In genomic region chr20:44485078-44485829, GRCh38 we compare ENCODE assay signal across 24 cellular contexts. TPM values are rescaled to one million over a fixed set of nuclear protein-coding genes. Genes with fewer than 3 reads are reported as not detected.
A peak's percentile ranks its signal among the peaks of the same experiment; 100 is the strongest.
DNase-seq lines count a peak whose midpoint lies in the region; ATAC-seq, FAIRE-seq and TF ChIP-seq lines count a peak whose summit lies in the region.
"Had no signal": no experiment of that assay in that cellular context is flagged by ENCODE, and none has a peak within 500 bp of the region (broad histone marks: within the 10 kb centered on the region; RNA-seq: fewer than 3 reads in every experiment).

No MANE protein-coding gene starts in this region.

- no peaks in the 10 kb centered on the region for H3K9me3 Mint-ChIP-seq in activated T-cell treated with anti-CD3 and anti-CD28 coated beads, Interleukin-2, amount 50 U/mL, for 72 hours
- H3K9me3 Mint-ChIP-seq in activated T-helper 17 cell treated with anti-CD3 and anti-CD28 coated beads, Interleukin-2, amount 50 U/mL, for 72 hours = no peaks in the 10 kb centered on the region

- H3K4me1 ChIP-seq in mesenchymal stem cell (ENCODE audit: control insufficient read depth, insufficient read depth, low read depth, low read length) (no peaks in the 10 kb centered on the region), testis (peaks cover 12% of the 10 kb centered on the region)

- H2BK5ac ChIP-seq in mesenchymal stem cell (ENCODE audit: low read depth, low read length, poor library complexity, severe bottlenecking) = no peak overlapping the region

- H2BK12ac ChIP-seq in mesenchymal stem cell (ENCODE audit: low read length in 2 of 2) = no peak overlapping the region

- peak in 1 of 2 donors; percentile 22 for DNase-seq in activated T-cell treated with anti-CD3 and anti-CD28 coated beads, Interleukin-2, amount 50 U/mL, for 72 hours
- no peak for DNase-seq in activated T-cell treated with anti-CD3 and anti-CD28 coated beads, Interleukin-2, amount 50 U/mL, for 1 hour
- DNase-seq in mesenchymal stem cell = no peak
- DNase-seq in testis = peak; percentile 40
- no peak for DNase-seq in RCC 7860 (ENCODE audit: low spot score)
- no peak for DNase-seq in UCSD-AML1 (lab: John Stamatoyannopoulos, UW; ENCODE audit: unreplicated experiment)
- no peak for DNase-seq in GM19240 (ENCODE audit: insufficient read length, low spot score)
- DNase-seq: activated CD4-positive, alpha-beta T cell treated with anti-CD3 and anti-CD28 coated beads, Interleukin-2, amount 50 U/mL, for 1 hour; amniotic stem cell; foreskin melanocyte; MG63; NCI-H1436 treated with DMSO at 0.1 percent for 48 hours; NCI-H524; nucleus accumbens; stimulated activated CD4-positive, alpha-beta T cell treated with anti-CD3 and anti-CD28 coated beads, Interleukin-4, amount 100 ng/mL, for 1 hour; SW 1271 had no signal

- H2BK15ac ChIP-seq in mesenchymal stem cell (ENCODE audit: low read depth, poor library complexity, severe bottlenecking) = no peak overlapping the region

- H3K27ac Mint-ChIP-seq in activated T-cell treated with anti-CD3 and anti-CD28 coated beads, Interleukin-2, amount 50 U/mL, for 72 hours = peak overlapping the region; percentile 51
- peak overlapping the region; percentile 92 for H3K27ac Mint-ChIP-seq in activated T-helper 17 cell treated with anti-CD3 and anti-CD28 coated beads, Interleukin-2, amount 50 U/mL, for 72 hours

- peaks cover 23% of the 10 kb centered on the region for H3K4me1 Mint-ChIP-seq in activated T-cell treated with anti-CD3 and anti-CD28 coated beads, Interleukin-2, amount 50 U/mL, for 72 hours (ENCODE audit: low read depth)
- H3K4me1 Mint-ChIP-seq in activated T-helper 17 cell treated with anti-CD3 and anti-CD28 coated beads, Interleukin-2, amount 50 U/mL, for 72 hours = peaks cover 18% of the 10 kb centered on the region

- H4K8ac ChIP-seq in mesenchymal stem cell (ENCODE audit: low read length) = no peak overlapping the region

- H3K79me1 ChIP-seq in mesenchymal stem cell (replicated peaks; ENCODE audit: low read length, poor library complexity, severe bottlenecking) = peaks cover 25% of the 10 kb centered on the region

- peak; percentile 78 to 82 for ATAC-seq in activated T-cell treated with anti-CD3 and anti-CD28 coated beads, Interleukin-2, amount 50 U/mL, for 72 hours (replicated peaks in 1 of 2)
- peak; percentile 86 for ATAC-seq in activated T-helper 17 cell treated with anti-CD3 and anti-CD28 coated beads, Interleukin-2, amount 50 U/mL, for 72 hours (replicated peaks)

- peak overlapping the region; percentile 4 for H3K9ac ChIP-seq in mesenchymal stem cell (ENCODE audit: low read length)
- H3K9ac ChIP-seq: BLaER1 treated with 17β-estradiol and CSF1 and Interleukin-3, amounts not matched to agents 10 nM and 100 nM had no signal

- H3K27me3 Mint-ChIP-seq in activated T-cell treated with anti-CD3 and anti-CD28 coated beads, Interleukin-2, amount 50 U/mL, for 72 hours (ENCODE audit: low read depth) = no peaks in the 10 kb centered on the region
- no peaks in the 10 kb centered on the region for H3K27me3 Mint-ChIP-seq in activated T-helper 17 cell treated with anti-CD3 and anti-CD28 coated beads, Interleukin-2, amount 50 U/mL, for 72 hours

- no peak overlapping the region for H3K4me3 Mint-ChIP-seq in activated T-cell treated with anti-CD3 and anti-CD28 coated beads, Interleukin-2, amount 50 U/mL, for 72 hours
- no peak overlapping the region for H3K4me3 Mint-ChIP-seq in activated T-helper 17 cell treated with anti-CD3 and anti-CD28 coated beads, Interleukin-2, amount 50 U/mL, for 72 hours

- H3K27me3 ChIP-seq in mesenchymal stem cell (ENCODE audit: control insufficient read depth in 1 of 2, insufficient read depth in 1 of 2, low read length in 2 of 2) = no peaks in the 10 kb centered on the region
- H3K27me3 ChIP-seq in testis = no peaks in the 10 kb centered on the region
- H3K27me3 ChIP-seq: BLaER1 treated with 17β-estradiol and CSF1 and Interleukin-3, amounts not matched to agents 10 nM and 100 nM; cardiac muscle cell; MG63 had no signal

- no peak overlapping the region for H4K91ac ChIP-seq in mesenchymal stem cell (ENCODE audit: low read length)

- H3K36me3 ChIP-seq in mesenchymal stem cell (ENCODE audit: control insufficient read depth in 1 of 2, insufficient read depth in 2 of 2, low read depth in 1 of 2, low read length in 2 of 2) = peaks cover 27 to 86% of the 10 kb centered on the region in 2 experiments
- H3K36me3 ChIP-seq in testis (ENCODE audit: low read depth, missing control alignments) = no peaks in the 10 kb centered on the region

- no peak overlapping the region for H3K4me3 ChIP-seq in mesenchymal stem cell (ENCODE audit: insufficient read depth in 1 of 2, low read depth in 1 of 2, low read length in 2 of 2)
- no peak overlapping the region for H3K4me3 ChIP-seq in testis
- H3K4me3 ChIP-seq: BLaER1 treated with 17β-estradiol and CSF1 and Interleukin-3, amounts not matched to agents 10 nM and 100 nM; cardiac muscle cell; lung; MG63 had no signal

- H2BK120ac ChIP-seq in mesenchymal stem cell (ENCODE audit: low read depth, low read length) = no peak overlapping the region

- no peak overlapping the region for H3K14ac ChIP-seq in mesenchymal stem cell (ENCODE audit: low read length in 2 of 2)

- H3K4ac ChIP-seq in mesenchymal stem cell (ENCODE audit: low read depth in 1 of 2, low read length in 2 of 2) = no peak overlapping the region

- intact Hi-C loops in testis (cut with DNase I; ENCODE audit: low total_unique reads) = no loop called here

- H3K27ac ChIP-seq in mesenchymal stem cell (ENCODE audit: low read length, poor library complexity, severe bottlenecking) (no peak overlapping the region), testis (peak overlapping the region; percentile 57 to 59)
- H3K27ac ChIP-seq: BLaER1 treated with 17β-estradiol and CSF1 and Interleukin-3, amounts not matched to agents 10 nM and 100 nM; cardiac muscle cell; RWPE1 had no signal

- no peak overlapping the region for H3K18ac ChIP-seq in mesenchymal stem cell (ENCODE audit: low read depth in 1 of 2, low read length in 2 of 2)

- WGBS in mesenchymal stem cell = 94% methylated on average over 7 of the region's 7 CpGs
- 66 to 77% methylated on average over 7 of the region's 7 CpGs for WGBS in testis, 2 donors

- no peak overlapping the region for H3K23ac ChIP-seq in mesenchymal stem cell (ENCODE audit: low read length in 2 of 2)

- H2AK5ac ChIP-seq in mesenchymal stem cell (ENCODE audit: low read length, severe bottlenecking) = no peak overlapping the region

- no peak for TF ChIP-seq POLR2A in testis (IDR thresholded peaks at IDR 0.05)

- TF ChIP-seq CTCF in testis (IDR thresholded peaks at IDR 0.05) = no peak

- FAIRE-seq in RCC 7860 (lab: Jason Lieb, UNC) = no peak
- FAIRE-seq: GM18507, keratinocyte, TTC549 had no signal

- H3K36me3 Mint-ChIP-seq in activated T-cell treated with anti-CD3 and anti-CD28 coated beads, Interleukin-2, amount 50 U/mL, for 72 hours (ENCODE audit: insufficient read depth in 2 of 2) = peaks cover 10 to 13% of the 10 kb centered on the region in 2 donors
- H3K36me3 Mint-ChIP-seq in activated T-helper 17 cell treated with anti-CD3 and anti-CD28 coated beads, Interleukin-2, amount 50 U/mL, for 72 hours (ENCODE audit: low read depth) = peaks cover 99% of the 10 kb centered on the region

- no peak overlapping the region for H3K4me2 ChIP-seq in mesenchymal stem cell (ENCODE audit: low read length, poor library complexity, severe bottlenecking)
- H3K4me2 ChIP-seq: BLaER1 treated with 17β-estradiol and CSF1 and Interleukin-3, amounts not matched to agents 10 nM and 100 nM had no signal

- H3K9me3 ChIP-seq in mesenchymal stem cell (ENCODE audit: control insufficient read depth, low read length) = no peaks in the 10 kb centered on the region
- no peaks in the 10 kb centered on the region for H3K9me3 ChIP-seq in testis
- H3K9me3 ChIP-seq: BLaER1 treated with 17β-estradiol and CSF1 and Interleukin-3, amounts not matched to agents 10 nM and 100 nM; MG63 had no signal

- no peak overlapping the region for H2AFZ ChIP-seq in mesenchymal stem cell (ENCODE audit: low read depth, low read length)

RNA-seq across cellular contexts. Expression of gene TTPAL, which starts 9.6 kb away (rescaled TPM):
- total RNA-seq in activated T-cell treated with anti-CD3 and anti-CD28 coated beads, Interleukin-2, amount 50 U/mL, for 72 hours = 10 to 100 TPM; 15.9 to 21.0 TPM
- total RNA-seq in activated T-helper 17 cell treated with anti-CD3 and anti-CD28 coated beads, Interleukin-2, amount 50 U/mL, for 72 hours = 10 to 100 TPM; 15.5 to 23.0 TPM
- 9.3 TPM for polyA plus RNA-seq in mesenchymal stem cell (2013, experiment 1 of 2)
- 10.5 TPM for polyA plus RNA-seq in mesenchymal stem cell (2013, experiment 2 of 2)
- 10 to 100 TPM; 12.0 to 13.1 TPM for total RNA-seq in testis
- polyA plus RNA-seq in testis (ENCODE audit: insufficient read depth, low read depth, low replicate concordance) = 9.8 TPM

RNA-seq across cellular contexts. Expression of gene SERINC3, which starts 36.6 kb away (rescaled TPM):
- 10 to 100 TPM; 85.6 to 100.0 TPM for total RNA-seq in activated T-cell treated with anti-CD3 and anti-CD28 coated beads, Interleukin-2, amount 50 U/mL, for 72 hours
- total RNA-seq in activated T-helper 17 cell treated with anti-CD3 and anti-CD28 coated beads, Interleukin-2, amount 50 U/mL, for 72 hours = 10 to 100 TPM; 68.7 to 86.8 TPM
- polyA plus RNA-seq in mesenchymal stem cell (2013, experiment 1 of 2) = 154 TPM
- polyA plus RNA-seq in mesenchymal stem cell (2013, experiment 2 of 2) = 162 TPM
- total RNA-seq in testis = 100 to 1,000 TPM; 163 to 181 TPM
- 263 TPM for polyA plus RNA-seq in testis (ENCODE audit: insufficient read depth, low read depth, low replicate concordance)
